Comparison of ENCODE assay signal across 10 cellular contexts in the genomic region with DNA sequence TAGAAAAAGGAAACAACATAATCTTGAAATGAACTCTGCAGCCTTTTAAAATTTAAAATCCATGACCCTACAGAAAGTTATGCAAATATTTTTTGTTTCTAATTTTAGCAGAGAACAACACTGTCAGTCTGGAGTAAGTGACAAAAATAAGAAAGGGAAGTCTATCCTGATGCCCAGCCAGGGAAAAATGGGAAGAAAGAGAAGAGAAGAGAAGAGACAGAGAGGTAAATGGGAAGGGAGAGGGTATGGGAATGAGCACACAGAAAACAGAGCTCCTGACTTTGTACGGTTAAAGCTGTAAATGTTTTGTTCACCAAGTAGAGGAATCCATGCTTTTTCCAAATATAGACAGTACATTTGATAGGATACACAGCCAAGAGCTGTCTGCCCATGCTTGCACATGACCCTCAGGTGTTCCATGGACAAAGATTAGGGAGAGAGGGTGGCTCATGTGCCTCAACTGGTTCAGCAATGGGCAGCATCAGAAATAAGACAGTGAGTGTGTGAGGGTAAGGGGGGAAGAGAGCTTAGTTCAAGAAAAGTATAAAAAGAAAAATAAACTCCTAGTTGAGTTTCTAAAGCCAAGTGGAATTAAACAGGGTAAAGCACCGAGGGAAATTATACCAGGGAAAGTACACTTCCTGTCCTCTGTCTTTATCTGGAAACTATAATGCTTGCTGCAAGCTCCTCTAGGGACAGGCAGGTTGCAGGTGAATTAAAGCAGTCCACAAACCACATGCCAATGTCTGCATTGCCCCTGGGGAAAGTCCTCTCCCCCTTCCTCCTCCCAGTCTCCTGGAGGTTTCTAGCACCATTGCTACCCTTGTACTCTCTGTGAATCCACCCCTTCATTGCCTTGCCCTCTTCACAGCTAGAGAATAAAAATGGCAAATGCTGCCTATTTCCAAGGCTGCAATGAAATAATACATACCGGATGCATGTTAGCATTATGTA. TPM values are rescaled to one million over a fixed set of nuclear protein-coding genes. Genes with fewer than 3 reads are reported as not detected.
DNase-seq lines count a peak whose midpoint lies in the region; ATAC-seq and TF ChIP-seq lines count a peak whose summit lies in the region.
"Had no signal": no experiment of that assay in that cellular context is flagged by ENCODE, and none has a peak within 500 bp of the region (broad histone marks: within the 10 kb centered on the region; RNA-seq: fewer than 3 reads in every experiment).

No MANE protein-coding gene starts in this region.

- H3K27ac Mint-ChIP-seq in activated CD4-positive, alpha-beta T cell treated with anti-CD3 and anti-CD28 coated beads, Interleukin-2, amount 10 ng/mL, durations not matched to agents 24 days and 14 days, result no peak overlapping the region
- H3K27ac Mint-ChIP-seq in activated T-helper 2 cell treated with anti-CD3 and anti-CD28 coated beads, Interferon-gamma antibody, Interleukin-2, Interleukin-4, amounts not matched to agents 10 μg/mL and 5 μg/mL and 100 μg/mL, durations not matched to agents 14 hours and 24 hours and 36 hours, result no peak overlapping the region

- no peaks in the 10 kb centered on the region for H3K36me3 ChIP-seq in thoracic aorta

- H3K27me3 ChIP-seq in thoracic aorta (replicated peaks; ENCODE audit: insufficient read depth), result no peaks in the 10 kb centered on the region

- peak overlapping the region; percentile 74 for H3K4me3 Mint-ChIP-seq in activated CD4-positive, alpha-beta T cell treated with anti-CD3 and anti-CD28 coated beads, Interleukin-2, amount 10 ng/mL, durations not matched to agents 24 days and 14 days
- peak overlapping the region; percentile 67 for H3K4me3 Mint-ChIP-seq in activated T-helper 2 cell treated with anti-CD3 and anti-CD28 coated beads, Interferon-gamma antibody, Interleukin-2, Interleukin-4, amounts not matched to agents 10 μg/mL and 5 μg/mL and 100 μg/mL, durations not matched to agents 14 hours and 24 hours and 36 hours (ENCODE audit: low read depth)

- H3K4me1 ChIP-seq in thoracic aorta (ENCODE audit: control insufficient read depth in 1 of 2, low read depth in 2 of 2), result peaks cover 62 to 93% of the 10 kb centered on the region in 2 donors

- intact Hi-C loops in activated CD4-positive, alpha-beta T cell treated with anti-CD3 and anti-CD28 coated beads, Interleukin-2, amount 10 ng/mL, durations not matched to agents 24 days and 14 days (cut with micrococcal nuclease), result loop anchor here (1.0 kb wide), 1 partner anchor 9 kb away; no protein-coding TSS in a partner anchor
- intact Hi-C loops in activated T-helper 2 cell treated with anti-CD3 and anti-CD28 coated beads, Interferon-gamma antibody, Interleukin-2, Interleukin-4, amounts not matched to agents 10 μg/mL and 5 μg/mL and 100 μg/mL, durations not matched to agents 14 hours and 24 hours and 36 hours (cut with micrococcal nuclease), result no loop called here

- no peak for TF ChIP-seq CTCF in thoracic aorta (IDR thresholded peaks at IDR 0.05)

- H3K4me3 ChIP-seq in thoracic aorta, result peak overlapping the region; percentile 66

- H3K27me3 Mint-ChIP-seq in activated CD4-positive, alpha-beta T cell treated with anti-CD3 and anti-CD28 coated beads, Interleukin-2, amount 10 ng/mL, durations not matched to agents 24 days and 14 days, result no peaks in the 10 kb centered on the region
- H3K27me3 Mint-ChIP-seq in activated T-helper 2 cell treated with anti-CD3 and anti-CD28 coated beads, Interferon-gamma antibody, Interleukin-2, Interleukin-4, amounts not matched to agents 10 μg/mL and 5 μg/mL and 100 μg/mL, durations not matched to agents 14 hours and 24 hours and 36 hours (ENCODE audit: low read depth), result no peaks in the 10 kb centered on the region

- peaks cover 58% of the 10 kb centered on the region for H3K4me1 Mint-ChIP-seq in activated CD4-positive, alpha-beta T cell treated with anti-CD3 and anti-CD28 coated beads, Interleukin-2, amount 10 ng/mL, durations not matched to agents 24 days and 14 days
- H3K4me1 Mint-ChIP-seq in activated T-helper 2 cell treated with anti-CD3 and anti-CD28 coated beads, Interferon-gamma antibody, Interleukin-2, Interleukin-4, amounts not matched to agents 10 μg/mL and 5 μg/mL and 100 μg/mL, durations not matched to agents 14 hours and 24 hours and 36 hours (ENCODE audit: low read depth), result peaks cover 60% of the 10 kb centered on the region

- no peaks in the 10 kb centered on the region for H3K9me3 Mint-ChIP-seq in activated CD4-positive, alpha-beta T cell treated with anti-CD3 and anti-CD28 coated beads, Interleukin-2, amount 10 ng/mL, durations not matched to agents 24 days and 14 days
- H3K9me3 Mint-ChIP-seq in activated T-helper 2 cell treated with anti-CD3 and anti-CD28 coated beads, Interferon-gamma antibody, Interleukin-2, Interleukin-4, amounts not matched to agents 10 μg/mL and 5 μg/mL and 100 μg/mL, durations not matched to agents 14 hours and 24 hours and 36 hours, result no peaks in the 10 kb centered on the region

- H3K27ac ChIP-seq in thoracic aorta, result peak overlapping the region; percentile 78 to 88
- H3K27ac ChIP-seq: C4-2B had no signal

- no peak for DNase-seq in activated CD4-positive, alpha-beta T cell treated with anti-CD3 and anti-CD28 coated beads, Interleukin-2, amount 10 ng/mL, durations not matched to agents 24 days and 14 days
- no peak for DNase-seq in activated CD4-positive, alpha-beta T cell treated with anti-CD3 and anti-CD28 coated beads, Interleukin-2, amount 50 U/mL, for 1 hour
- no peak for DNase-seq in activated T-helper 2 cell treated with anti-CD3 and anti-CD28 coated beads, Interferon-gamma antibody, Interleukin-2, Interleukin-4, amounts not matched to agents 10 μg/mL and 5 μg/mL and 100 μg/mL, durations not matched to agents 14 hours and 24 hours and 36 hours (ENCODE audit: low spot score)
- no peak for DNase-seq in left lobe of liver (ENCODE audit: low spot score)
- no peak for DNase-seq in thoracic aorta (ENCODE audit: low spot score)
- no peak for DNase-seq in A172 (ENCODE audit: low spot score)
- DNase-seq in SKM-1 treated with dmso at 0.1 percent for 144 hours (lab: John Stamatoyannopoulos, UW; ENCODE audit: unreplicated experiment), result no peak
- DNase-seq: Karpas-422 had no signal

- no peaks in the 10 kb centered on the region for H3K9me3 ChIP-seq in thoracic aorta

- peaks cover 3% of the 10 kb centered on the region for H3K36me3 Mint-ChIP-seq in activated CD4-positive, alpha-beta T cell treated with anti-CD3 and anti-CD28 coated beads, Interleukin-2, amount 10 ng/mL, durations not matched to agents 24 days and 14 days (ENCODE audit: low read depth)
- H3K36me3 Mint-ChIP-seq in activated T-helper 2 cell treated with anti-CD3 and anti-CD28 coated beads, Interferon-gamma antibody, Interleukin-2, Interleukin-4, amounts not matched to agents 10 μg/mL and 5 μg/mL and 100 μg/mL, durations not matched to agents 14 hours and 24 hours and 36 hours (ENCODE audit: low read depth), result no peaks in the 10 kb centered on the region

- ATAC-seq in left lobe of liver (peak; percentile 47), thoracic aorta (ENCODE audit: insufficient number of reproducible peaks, low FRiP score, low read depth) (no peak), GM19455 (IDR thresholded peaks at IDR 0.05; ENCODE audit: unreplicated experiment) (no peak)

RNA-seq across cellular contexts. Expression of gene MAP3K5, which starts 30.0 kb away (rescaled TPM):
- 8.7 and 8.8 TPM in 2 replicates for total RNA-seq in activated CD4-positive, alpha-beta T cell treated with anti-CD3 and anti-CD28 coated beads, Interleukin-2, amount 10 ng/mL, durations not matched to agents 24 days and 14 days
- 6.1 and 6.5 TPM in 2 replicates for total RNA-seq in activated T-helper 2 cell treated with anti-CD3 and anti-CD28 coated beads, Interferon-gamma antibody, Interleukin-2, Interleukin-4, amounts not matched to agents 10 μg/mL and 5 μg/mL and 100 μg/mL, durations not matched to agents 14 hours and 24 hours and 36 hours
- total RNA-seq in left lobe of liver (6.3 TPM), thoracic aorta (100 to 1,000 TPM in 1 of 2 donors, 10 to 100 TPM in 1; 73.6 to 101 TPM)
- total RNA-seq in A172 (2014; rRNA removed; shearing (Covaris generic)), result 0.91 and 2.0 TPM in 2 replicates
